In genomic region chr9:96082516-96083232, GRCh38 we compare ENCODE assay signal across 23 cellular contexts.
DNase-seq lines count a peak whose midpoint lies in the region; ATAC-seq and TF ChIP-seq lines count a peak whose summit lies in the region.
"Had no signal": no experiment of that assay in that cellular context is flagged by ENCODE, and none has a peak within 500 bp of the region (broad histone marks: within the 10 kb centered on the region; RNA-seq: fewer than 3 reads in every experiment).

No MANE protein-coding gene starts in this region.

- no peak overlapping the region for H3K4me3 ChIP-seq in SJCRH30
- H3K4me3 ChIP-seq: HAP-1, MG63 had no signal

- H3K27ac ChIP-seq in SJCRH30 (peak overlapping the region; percentile 69), RWPE1 (no peak overlapping the region)

- no peaks in the 10 kb centered on the region for H3K36me3 ChIP-seq in SJCRH30
- H3K36me3 ChIP-seq: HAP-1, MG63 had no signal

- no peaks in the 10 kb centered on the region for H3K9me3 ChIP-seq in SJCRH30 (replicated peaks)
- H3K9me3 ChIP-seq: HAP-1, MG63 had no signal

- no peak for ATAC-seq in left lobe of liver
- ATAC-seq: PC-3, Right ventricle myocardium inferior had no signal

- peak; percentile 22 for DNase-seq in activated effector memory CD4-positive, alpha-beta T cell treated with anti-CD3 and anti-CD28 coated beads, Interleukin-2, amount 50 U/mL, for 16 hours
- DNase-seq in activated effector memory CD4-positive, alpha-beta T cell treated with Interleukin-2 at 50 U/mL for 16 hours, result no peak
- no peak for DNase-seq in SJCRH30
- DNase-seq in left lobe of liver (ENCODE audit: low spot score), result peak; percentile 27
- no peak for DNase-seq in RWPE1 (ENCODE audit: low spot score)
- no peak for DNase-seq in dermis blood vessel endothelial cell
- DNase-seq in GM19240 (ENCODE audit: insufficient read length, low spot score), result no peak
- DNase-seq: C1 segment of cervical spinal cord; CD4-positive, alpha-beta memory T cell; COR-L47; GOT3; IMR-90; KG1; NCI-H1105 treated with DMSO at 0.1 percent for 48 hours; NCI-H146; NCI-H2029; NCI-H446 treated with DMSO at 0.1 percent for 48 hours; NCI-H526; NK-92 treated with Interleukin-12 subunit alpha and Interleukin-12 subunit beta, amount 100 ng/mL, for 24 hours; PC-3 had no signal

- no peak for TF ChIP-seq CTCF in RWPE1 (conservative IDR thresholded peaks at IDR 0.05; ENCODE audit: low read depth)

- CTCF ChIA-PET in RWPE1 (lab: Yijun Ruan, JAX), result no interaction called here

- H3K27me3 ChIP-seq in SJCRH30, result no peaks in the 10 kb centered on the region
- H3K27me3 ChIP-seq: MG63 had no signal

- H3K4me1 ChIP-seq in SJCRH30, result peaks cover 33% of the 10 kb centered on the region
- H3K4me1 ChIP-seq: HAP-1 had no signal

- POLR2A ChIA-PET in RWPE1 (lab: Yijun Ruan, JAX; ENCODE audit: low non-redundant PET), result no interaction called here

Comparison
In these comparisons a context has a peak if more than half of its experiments do, and no peak if none do; other contexts are left out.
1. DNase-seq: peak in activated effector memory CD4-positive, alpha-beta T cell treated with anti-CD3 and anti-CD28 coated beads, Interleukin-2, amount 50 U/mL, for 16 hours (single experiment) and left lobe of liver (single experiment); none in activated effector memory CD4-positive, alpha-beta T cell treated with Interleukin-2 at 50 U/mL for 16 hours (single experiment), SJCRH30 (0 of 2), RWPE1 (single experiment), dermis blood vessel endothelial cell (single experiment) and GM19240 (single experiment).